ENCODE assay signal across 8 cellular contexts in the genomic region with DNA sequence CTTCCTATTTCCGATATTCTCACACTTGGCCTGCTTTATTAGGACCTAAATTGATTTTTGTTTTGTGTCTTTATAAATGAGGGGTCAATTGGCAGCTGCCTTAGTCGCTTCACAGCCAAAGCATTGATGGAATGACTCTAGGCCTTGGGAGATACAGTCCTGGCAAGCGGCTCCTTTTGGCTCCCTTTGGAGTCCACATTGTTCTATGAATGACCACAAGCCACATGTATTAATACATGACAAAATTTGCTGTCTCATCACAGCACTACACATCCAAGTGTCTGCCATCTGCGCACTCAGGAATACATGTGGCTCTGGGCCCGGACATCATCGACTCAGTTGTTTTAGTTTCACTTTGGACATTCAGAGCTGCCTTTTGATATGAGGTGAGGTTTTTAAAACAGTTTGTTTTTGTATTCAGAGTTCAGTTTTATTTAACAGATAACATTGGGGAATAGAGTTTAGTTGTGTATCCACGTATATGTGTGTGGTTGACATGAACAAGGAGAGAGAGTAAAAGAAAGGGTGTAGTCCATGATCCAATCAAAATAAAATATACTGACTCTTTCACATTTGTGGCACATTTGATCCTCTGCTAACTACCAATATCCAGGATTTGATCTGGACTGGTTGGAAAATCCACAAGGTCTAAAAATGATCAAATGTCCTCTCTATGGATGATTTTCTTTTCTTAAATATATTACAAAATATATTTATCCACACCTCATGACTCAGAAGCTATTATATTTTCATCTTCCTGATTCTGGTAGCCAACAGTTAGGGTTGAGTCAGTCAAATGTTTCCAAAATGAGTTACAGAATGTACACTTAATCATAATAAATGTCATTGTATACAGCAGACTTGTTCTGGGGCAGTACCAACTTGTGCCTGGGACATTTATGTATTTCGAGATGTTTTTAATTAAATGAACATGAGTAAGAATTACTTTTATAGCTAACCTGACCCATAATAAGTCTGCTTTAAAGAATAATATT.
DNase-seq lines count a peak whose midpoint lies in the region; ATAC-seq, FAIRE-seq and TF ChIP-seq lines count a peak whose summit lies in the region.

No MANE protein-coding gene starts in this region.

- no peak for DNase-seq in activated T-cell treated with anti-CD3 and anti-CD28 coated beads, Interleukin-2, amount 50 U/mL, for 4 hours
- no peak for DNase-seq in activated T-cell treated with anti-CD3 and anti-CD28 coated beads, Interleukin-2, amount 50 U/mL, for 72 hours
- peak; percentile 80 to 90 for DNase-seq in foreskin fibroblast
- DNase-seq in stromal cell of bone marrow (ENCODE audit: low read depth), result peak; percentile 90
- no peak for DNase-seq in MV-4-11 (lab: John Stamatoyannopoulos, UW)
- DNase-seq in GM12891 (ENCODE audit: insufficient read length, low spot score), result no peak
- no peak for DNase-seq in mesothelial cell of epicardium (ENCODE audit: low spot score in 2 of 2, unreplicated experiment in 2 of 2)

- no peaks in the 10 kb centered on the region for H3K9me3 Mint-ChIP-seq in activated T-cell treated with anti-CD3 and anti-CD28 coated beads, Interleukin-2, amount 50 U/mL, for 4 hours
- no peaks in the 10 kb centered on the region for H3K9me3 Mint-ChIP-seq in activated T-cell treated with anti-CD3 and anti-CD28 coated beads, Interleukin-2, amount 50 U/mL, for 72 hours
- H3K9me3 Mint-ChIP-seq in mesothelial cell of epicardium, result no peaks in the 10 kb centered on the region

- H3K27me3 Mint-ChIP-seq in activated T-cell treated with anti-CD3 and anti-CD28 coated beads, Interleukin-2, amount 50 U/mL, for 4 hours (ENCODE audit: low read depth), result no peaks in the 10 kb centered on the region
- peaks cover 12% of the 10 kb centered on the region for H3K27me3 Mint-ChIP-seq in activated T-cell treated with anti-CD3 and anti-CD28 coated beads, Interleukin-2, amount 50 U/mL, for 72 hours (ENCODE audit: low read depth)
- H3K27me3 Mint-ChIP-seq in mesothelial cell of epicardium (ENCODE audit: low read depth), result peaks cover 2% of the 10 kb centered on the region

- TF ChIP-seq CTCF in WI38 (IDR thresholded peaks at IDR 0.05; ENCODE audit: low read depth, low read length) (no peak), foreskin fibroblast (IDR thresholded peaks at IDR 0.05; ENCODE audit: low read depth, low read length) (no peak), mesothelial cell of epicardium (IDR thresholded peaks at IDR 0.05; ENCODE audit: unreplicated experiment) (no peak)

- peak; percentile 33 to 37 for ATAC-seq in activated T-cell treated with anti-CD3 and anti-CD28 coated beads, Interleukin-2, amount 50 U/mL, for 4 hours
- no peak for ATAC-seq in activated T-cell treated with anti-CD3 and anti-CD28 coated beads, Interleukin-2, amount 50 U/mL, for 72 hours (replicated peaks in 1 of 2)

- H3K4me3 ChIP-seq in WI38 (ENCODE audit: low read depth, low read length), result peak overlapping the region; percentile 8; the same call in 1 of the 2 replicates
- H3K4me3 ChIP-seq in foreskin fibroblast (ENCODE audit: low read depth in 1 of 2, low read length in 2 of 2), result peak overlapping the region; percentile 22 to 51

- H3K36me3 Mint-ChIP-seq in activated T-cell treated with anti-CD3 and anti-CD28 coated beads, Interleukin-2, amount 50 U/mL, for 4 hours (ENCODE audit: insufficient read depth), result no peaks in the 10 kb centered on the region
- H3K36me3 Mint-ChIP-seq in activated T-cell treated with anti-CD3 and anti-CD28 coated beads, Interleukin-2, amount 50 U/mL, for 72 hours (ENCODE audit: insufficient read depth in 2 of 2), result no peaks in the 10 kb centered on the region
- no peaks in the 10 kb centered on the region for H3K36me3 Mint-ChIP-seq in mesothelial cell of epicardium

- peaks cover 49% of the 10 kb centered on the region for H3K4me1 Mint-ChIP-seq in activated T-cell treated with anti-CD3 and anti-CD28 coated beads, Interleukin-2, amount 50 U/mL, for 4 hours (ENCODE audit: low read depth)
- peaks cover 46% of the 10 kb centered on the region for H3K4me1 Mint-ChIP-seq in activated T-cell treated with anti-CD3 and anti-CD28 coated beads, Interleukin-2, amount 50 U/mL, for 72 hours (ENCODE audit: low read depth)
- H3K4me1 Mint-ChIP-seq in mesothelial cell of epicardium, result peaks cover 21% of the 10 kb centered on the region

- TF ChIP-seq POLR2A in GM12891 (IDR thresholded peaks at IDR 0.05; ENCODE audit: low read depth, low read length), result no peak

- FAIRE-seq in GM12891 (lab: Jason Lieb, UNC), result no peak

- no peak overlapping the region for H3K27ac Mint-ChIP-seq in activated T-cell treated with anti-CD3 and anti-CD28 coated beads, Interleukin-2, amount 50 U/mL, for 72 hours
- H3K27ac Mint-ChIP-seq in mesothelial cell of epicardium, result no peak overlapping the region

- peak overlapping the region; percentile 3 for H3K4me3 Mint-ChIP-seq in activated T-cell treated with anti-CD3 and anti-CD28 coated beads, Interleukin-2, amount 50 U/mL, for 4 hours
- peak overlapping the region in 1 of 2 donors; percentile 56 for H3K4me3 Mint-ChIP-seq in activated T-cell treated with anti-CD3 and anti-CD28 coated beads, Interleukin-2, amount 50 U/mL, for 72 hours
- no peak overlapping the region for H3K4me3 Mint-ChIP-seq in mesothelial cell of epicardium

TF ChIP-seq in GM12891, 5 proteins besides CTCF, POLR2A, EP300 and RAD21:
- TF ChIP-seq POU2F2 (IDR thresholded peaks at IDR 0.05; ENCODE audit: low read depth, low read length) (no peak), TAF1 (IDR thresholded peaks at IDR 0.05; ENCODE audit: low read depth, low read length) (no peak), SPI1 (IDR thresholded peaks at IDR 0.05; ENCODE audit: low read depth, low read length) (no peak), POLR2AphosphoS5 (IDR thresholded peaks at IDR 0.05; ENCODE audit: low read depth, low read length) (no peak), PAX5 (IDR thresholded peaks at IDR 0.05; ENCODE audit: insufficient read depth, low read length, severe bottlenecking) (no peak)

Comparison
In these comparisons a context has a peak if more than half of its experiments do, and no peak if none do; other contexts are left out.
1. ATAC-seq: peak in activated T-cell treated with anti-CD3 and anti-CD28 coated beads, Interleukin-2, amount 50 U/mL, for 4 hours (2 of 2); none in activated T-cell treated with anti-CD3 and anti-CD28 coated beads, Interleukin-2, amount 50 U/mL, for 72 hours (0 of 2).
2. DNase-seq: peak in foreskin fibroblast (2 of 2) and stromal cell of bone marrow (single experiment); none in activated T-cell treated with anti-CD3 and anti-CD28 coated beads, Interleukin-2, amount 50 U/mL, for 4 hours (single experiment), activated T-cell treated with anti-CD3 and anti-CD28 coated beads, Interleukin-2, amount 50 U/mL, for 72 hours (0 of 2), MV-4-11 (single experiment), GM12891 (single experiment) and mesothelial cell of epicardium (0 of 2).